Comparison of ENCODE assay signal across 1 cellular context in the genomic region with DNA sequence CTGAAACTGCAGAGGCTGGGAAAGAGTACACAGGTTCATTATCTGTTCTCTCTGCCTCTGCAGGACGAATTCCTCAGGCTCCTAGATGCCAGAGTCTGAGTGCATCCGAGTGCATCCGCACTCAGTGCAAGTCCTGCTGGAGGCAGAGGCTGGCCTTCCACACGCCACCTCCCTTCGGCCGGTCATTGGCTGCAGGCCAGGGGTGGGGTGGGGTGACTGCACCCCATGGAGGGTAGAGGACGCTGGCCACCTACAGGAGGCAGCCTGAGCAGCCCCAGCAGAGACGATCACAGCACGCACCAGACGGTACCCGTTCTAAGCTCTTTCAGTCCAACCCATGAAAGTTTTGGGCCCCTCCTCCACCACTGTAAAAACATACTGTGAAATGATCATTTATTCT.
TF ChIP-seq lines count a peak whose summit lies in the region.

No MANE protein-coding gene starts in this region.

TF ChIP-seq in WTC11, 78 proteins besides CTCF, POLR2A, EP300 and RAD21 (continued from another document):
- TF ChIP-seq, protein P1, sequence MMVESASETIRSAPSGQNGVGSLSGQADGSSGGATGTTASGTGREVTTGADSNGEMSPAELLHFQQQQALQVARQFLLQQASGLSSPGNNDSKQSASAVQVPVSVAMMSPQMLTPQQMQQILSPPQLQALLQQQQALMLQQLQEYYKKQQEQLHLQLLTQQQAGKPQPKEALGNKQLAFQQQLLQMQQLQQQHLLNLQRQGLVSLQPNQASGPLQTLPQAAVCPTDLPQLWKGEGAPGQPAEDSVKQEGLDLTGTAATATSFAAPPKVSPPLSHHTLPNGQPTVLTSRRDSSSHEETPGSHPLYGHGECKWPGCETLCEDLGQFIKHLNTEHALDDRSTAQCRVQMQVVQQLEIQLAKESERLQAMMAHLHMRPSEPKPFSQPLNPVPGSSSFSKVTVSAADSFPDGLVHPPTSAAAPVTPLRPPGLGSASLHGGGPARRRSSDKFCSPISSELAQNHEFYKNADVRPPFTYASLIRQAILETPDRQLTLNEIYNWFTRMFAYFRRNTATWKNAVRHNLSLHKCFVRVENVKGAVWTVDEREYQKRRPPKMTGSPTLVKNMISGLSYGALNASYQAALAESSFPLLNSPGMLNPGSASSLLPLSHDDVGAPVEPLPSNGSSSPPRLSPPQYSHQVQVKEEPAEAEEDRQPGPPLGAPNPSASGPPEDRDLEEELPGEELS (CRISPR knock-in tag; IDR thresholded peaks at IDR 0.05): peak; percentile 56; the same call in 1 of the 2 replicates
- TF ChIP-seq, protein P2, sequence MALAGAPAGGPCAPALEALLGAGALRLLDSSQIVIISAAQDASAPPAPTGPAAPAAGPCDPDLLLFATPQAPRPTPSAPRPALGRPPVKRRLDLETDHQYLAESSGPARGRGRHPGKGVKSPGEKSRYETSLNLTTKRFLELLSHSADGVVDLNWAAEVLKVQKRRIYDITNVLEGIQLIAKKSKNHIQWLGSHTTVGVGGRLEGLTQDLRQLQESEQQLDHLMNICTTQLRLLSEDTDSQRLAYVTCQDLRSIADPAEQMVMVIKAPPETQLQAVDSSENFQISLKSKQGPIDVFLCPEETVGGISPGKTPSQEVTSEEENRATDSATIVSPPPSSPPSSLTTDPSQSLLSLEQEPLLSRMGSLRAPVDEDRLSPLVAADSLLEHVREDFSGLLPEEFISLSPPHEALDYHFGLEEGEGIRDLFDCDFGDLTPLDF (CRISPR knock-in tag; IDR thresholded peaks at IDR 0.05): no peak
- TF ChIP-seq ETV6 (CRISPR knock-in tag; IDR thresholded peaks at IDR 0.05) (peak; percentile 68; the same call in 1 of the 2 replicates), IRF2 (CRISPR knock-in tag; IDR thresholded peaks at IDR 0.05; ENCODE audit: borderline replicate concordance, low read depth) (no peak), PRRX2 (CRISPR knock-in tag; IDR thresholded peaks at IDR 0.05) (no peak), GABPB1 (CRISPR knock-in tag; IDR thresholded peaks at IDR 0.05) (peak; percentile 43; the same call in 1 of the 2 replicates), NFYB (CRISPR knock-in tag; conservative IDR thresholded peaks at IDR 0.05; ENCODE audit: low read depth) (peak; percentile 44; the same call in 1 of the 2 replicates), ZNF423 (CRISPR knock-in tag; IDR thresholded peaks at IDR 0.05) (peak; percentile 53; the same call in 1 of the 2 replicates)
- TF ChIP-seq, protein P3, sequence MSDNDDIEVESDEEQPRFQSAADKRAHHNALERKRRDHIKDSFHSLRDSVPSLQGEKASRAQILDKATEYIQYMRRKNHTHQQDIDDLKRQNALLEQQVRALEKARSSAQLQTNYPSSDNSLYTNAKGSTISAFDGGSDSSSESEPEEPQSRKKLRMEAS (CRISPR knock-in tag; IDR thresholded peaks at IDR 0.05): peak; percentile 43; the same call in 1 of the 2 replicates
